1 cellular context compared by ENCODE assay signal in genomic region chr22:38924197-38924952, GRCh38.
A peak's percentile ranks its signal among the peaks of the same experiment; 100 is the strongest.
TF ChIP-seq lines count a peak whose summit lies in the region.

No MANE protein-coding gene starts in this region.

TF ChIP-seq in HepG2, 621 proteins besides CTCF, POLR2A, EP300 and RAD21 (continued from another document and continues in another):
- peak; percentile 77 for TF ChIP-seq NFIC (IDR thresholded peaks at IDR 0.05; ENCODE audit: low read length)
- 0 out of 2 replicates have a peak, but pooled peaks have one; percentile 24 for TF ChIP-seq NFATC3 (CRISPR knock-in tag; IDR thresholded peaks at IDR 0.05)
- peak; percentile 71 for TF ChIP-seq TCF7 (IDR thresholded peaks at IDR 0.05; ENCODE audit: low read depth)
- no peak for TF ChIP-seq PRDM4 (CRISPR knock-in tag; IDR thresholded peaks at IDR 0.05; ENCODE audit: borderline replicate concordance)
- 0 out of 2 replicates have a peak, but pooled peaks have one; percentile 24 for TF ChIP-seq ZNF605 (CRISPR knock-in tag; IDR thresholded peaks at IDR 0.05)
- TF ChIP-seq, protein P1, sequence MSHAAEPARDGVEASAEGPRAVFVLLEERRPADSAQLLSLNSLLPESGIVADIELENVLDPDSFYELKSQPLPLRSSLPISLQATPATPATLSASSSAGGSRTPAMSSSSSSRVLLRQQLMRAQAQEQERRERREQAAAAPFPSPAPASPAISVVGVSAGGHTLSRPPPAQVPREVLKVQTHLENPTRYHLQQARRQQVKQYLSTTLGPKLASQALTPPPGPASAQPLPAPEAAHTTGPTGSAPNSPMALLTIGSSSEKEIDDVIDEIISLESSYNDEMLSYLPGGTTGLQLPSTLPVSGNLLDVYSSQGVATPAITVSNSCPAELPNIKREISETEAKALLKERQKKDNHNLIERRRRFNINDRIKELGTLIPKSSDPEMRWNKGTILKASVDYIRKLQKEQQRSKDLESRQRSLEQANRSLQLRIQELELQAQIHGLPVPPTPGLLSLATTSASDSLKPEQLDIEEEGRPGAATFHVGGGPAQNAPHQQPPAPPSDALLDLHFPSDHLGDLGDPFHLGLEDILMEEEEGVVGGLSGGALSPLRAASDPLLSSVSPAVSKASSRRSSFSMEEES (CRISPR knock-in tag; IDR thresholded peaks at IDR 0.05), result 0 out of 2 replicates have a peak, but pooled peaks have one; percentile 60
- TF ChIP-seq KDM5A (IDR thresholded peaks at IDR 0.05; ENCODE audit: borderline replicate concordance, low read length), result no peak; the same call in 1 of the 2 replicates
- no peak for TF ChIP-seq GTF2F1 (IDR thresholded peaks at IDR 0.05; ENCODE audit: low read length)
- TF ChIP-seq MEIS2 (CRISPR knock-in tag; IDR thresholded peaks at IDR 0.05), result 0 out of 2 replicates have a peak, but pooled peaks have one; percentile 53
- TF ChIP-seq YEATS2 (CRISPR knock-in tag; IDR thresholded peaks at IDR 0.05; ENCODE audit: borderline replicate concordance), result peak; percentile 55; the same call in 1 of the 2 replicates
- TF ChIP-seq BRD4 (CRISPR knock-in tag; IDR thresholded peaks at IDR 0.05), result no peak
- TF ChIP-seq, protein P2, sequence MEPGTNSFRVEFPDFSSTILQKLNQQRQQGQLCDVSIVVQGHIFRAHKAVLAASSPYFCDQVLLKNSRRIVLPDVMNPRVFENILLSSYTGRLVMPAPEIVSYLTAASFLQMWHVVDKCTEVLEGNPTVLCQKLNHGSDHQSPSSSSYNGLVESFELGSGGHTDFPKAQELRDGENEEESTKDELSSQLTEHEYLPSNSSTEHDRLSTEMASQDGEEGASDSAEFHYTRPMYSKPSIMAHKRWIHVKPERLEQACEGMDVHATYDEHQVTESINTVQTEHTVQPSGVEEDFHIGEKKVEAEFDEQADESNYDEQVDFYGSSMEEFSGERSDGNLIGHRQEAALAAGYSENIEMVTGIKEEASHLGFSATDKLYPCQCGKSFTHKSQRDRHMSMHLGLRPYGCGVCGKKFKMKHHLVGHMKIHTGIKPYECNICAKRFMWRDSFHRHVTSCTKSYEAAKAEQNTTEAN (CRISPR knock-in tag; conservative IDR thresholded peaks at IDR 0.05), result peak; percentile 79; the same call in 1 of the 2 replicates
- TF ChIP-seq ZNF83 (CRISPR knock-in tag; IDR thresholded peaks at IDR 0.05; ENCODE audit: borderline replicate concordance), result no peak
- TF ChIP-seq HNF1B (CRISPR knock-in tag; IDR thresholded peaks at IDR 0.05), result peak; percentile 59; the same call in 1 of the 2 replicates
- no peak for TF ChIP-seq RELA (CRISPR knock-in tag; IDR thresholded peaks at IDR 0.05)
- TF ChIP-seq HDAC2 (CRISPR knock-in tag; IDR thresholded peaks at IDR 0.05), result peak; percentile 84
- TF ChIP-seq RCOR2 (CRISPR knock-in tag; IDR thresholded peaks at IDR 0.05), result 0 out of 2 replicates have a peak, but pooled peaks have one; percentile 30
- peak; percentile 91 for TF ChIP-seq JUND (CRISPR knock-in tag; IDR thresholded peaks at IDR 0.05)
- TF ChIP-seq MXI1 (IDR thresholded peaks at IDR 0.05; ENCODE audit: borderline replicate concordance, low read depth, low read length), result peak; percentile 25; the same call in 1 of the 3 replicates
- peak; percentile 51 for TF ChIP-seq TBL1XR1 (IDR thresholded peaks at IDR 0.05; ENCODE audit: borderline replicate concordance, low read length, partially characterized antibody)
- no peak for TF ChIP-seq BORCS8-MEF2B (CRISPR knock-in tag; IDR thresholded peaks at IDR 0.05)
- TF ChIP-seq NCOR1 (IDR thresholded peaks at IDR 0.05; ENCODE audit: borderline replicate concordance, low read length), result peak; percentile 70; the same call in 1 of the 2 replicates
- TF ChIP-seq, protein P3, sequence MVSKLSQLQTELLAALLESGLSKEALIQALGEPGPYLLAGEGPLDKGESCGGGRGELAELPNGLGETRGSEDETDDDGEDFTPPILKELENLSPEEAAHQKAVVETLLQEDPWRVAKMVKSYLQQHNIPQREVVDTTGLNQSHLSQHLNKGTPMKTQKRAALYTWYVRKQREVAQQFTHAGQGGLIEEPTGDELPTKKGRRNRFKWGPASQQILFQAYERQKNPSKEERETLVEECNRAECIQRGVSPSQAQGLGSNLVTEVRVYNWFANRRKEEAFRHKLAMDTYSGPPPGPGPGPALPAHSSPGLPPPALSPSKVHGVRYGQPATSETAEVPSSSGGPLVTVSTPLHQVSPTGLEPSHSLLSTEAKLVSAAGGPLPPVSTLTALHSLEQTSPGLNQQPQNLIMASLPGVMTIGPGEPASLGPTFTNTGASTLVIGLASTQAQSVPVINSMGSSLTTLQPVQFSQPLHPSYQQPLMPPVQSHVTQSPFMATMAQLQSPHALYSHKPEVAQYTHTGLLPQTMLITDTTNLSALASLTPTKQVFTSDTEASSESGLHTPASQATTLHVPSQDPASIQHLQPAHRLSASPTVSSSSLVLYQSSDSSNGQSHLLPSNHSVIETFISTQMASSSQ (IDR thresholded peaks at IDR 0.05; ENCODE audit: low read depth), result peak; percentile 40; the same call in 1 of the 2 replicates
- TF ChIP-seq, protein P3 (CRISPR knock-in tag; IDR thresholded peaks at IDR 0.05; ENCODE audit: borderline replicate concordance), result no peak; the same call in 1 of the 2 replicates
- TF ChIP-seq ONECUT2 (CRISPR knock-in tag; IDR thresholded peaks at IDR 0.05), result 0 out of 2 replicates have a peak, but pooled peaks have one; percentile 14
- TF ChIP-seq THAP11 (CRISPR knock-in tag; IDR thresholded peaks at IDR 0.05), result peak; percentile 47
- TF ChIP-seq NAIF1 (CRISPR knock-in tag; IDR thresholded peaks at IDR 0.05; ENCODE audit: borderline replicate concordance), result 0 out of 2 replicates have a peak, but pooled peaks have one; percentile 63
- TF ChIP-seq HMG20A (CRISPR knock-in tag; IDR thresholded peaks at IDR 0.05; ENCODE audit: borderline replicate concordance), result peak; percentile 79; the same call in 1 of the 2 replicates
- no peak; the same call in 1 of the 2 replicates for TF ChIP-seq FOXA1 (IDR thresholded peaks at IDR 0.05)
- peak; percentile 95 for TF ChIP-seq FOXA1 (CRISPR knock-in tag; IDR thresholded peaks at IDR 0.05)
- 0 out of 2 replicates have a peak, but pooled peaks have one; percentile 40 for TF ChIP-seq PPARG (CRISPR knock-in tag; conservative IDR thresholded peaks at IDR 0.05)
- peak; percentile 22; the same call in 1 of the 2 replicates for TF ChIP-seq SP5 (CRISPR knock-in tag; IDR thresholded peaks at IDR 0.05; ENCODE audit: borderline replicate concordance, low read depth)
- TF ChIP-seq, protein P4, sequence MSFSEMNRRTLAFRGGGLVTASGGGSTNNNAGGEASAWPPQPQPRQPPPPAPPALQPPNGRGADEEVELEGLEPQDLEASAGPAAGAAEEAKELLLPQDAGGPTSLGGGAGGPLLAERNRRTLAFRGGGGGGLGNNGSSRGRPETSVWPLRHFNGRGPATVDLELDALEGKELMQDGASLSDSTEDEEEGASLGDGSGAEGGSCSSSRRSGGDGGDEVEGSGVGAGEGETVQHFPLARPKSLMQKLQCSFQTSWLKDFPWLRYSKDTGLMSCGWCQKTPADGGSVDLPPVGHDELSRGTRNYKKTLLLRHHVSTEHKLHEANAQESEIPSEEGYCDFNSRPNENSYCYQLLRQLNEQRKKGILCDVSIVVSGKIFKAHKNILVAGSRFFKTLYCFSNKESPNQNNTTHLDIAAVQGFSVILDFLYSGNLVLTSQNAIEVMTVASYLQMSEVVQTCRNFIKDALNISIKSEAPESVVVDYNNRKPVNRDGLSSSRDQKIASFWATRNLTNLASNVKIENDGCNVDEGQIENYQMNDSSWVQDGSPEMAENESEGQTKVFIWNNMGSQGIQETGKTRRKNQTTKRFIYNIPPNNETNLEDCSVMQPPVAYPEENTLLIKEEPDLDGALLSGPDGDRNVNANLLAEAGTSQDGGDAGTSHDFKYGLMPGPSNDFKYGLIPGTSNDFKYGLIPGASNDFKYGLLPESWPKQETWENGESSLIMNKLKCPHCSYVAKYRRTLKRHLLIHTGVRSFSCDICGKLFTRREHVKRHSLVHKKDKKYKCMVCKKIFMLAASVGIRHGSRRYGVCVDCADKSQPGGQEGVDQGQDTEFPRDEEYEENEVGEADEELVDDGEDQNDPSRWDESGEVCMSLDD (CRISPR knock-in tag; IDR thresholded peaks at IDR 0.05; ENCODE audit: borderline replicate concordance), result peak; percentile 67; the same call in 1 of the 2 replicates
- peak; percentile 80 for TF ChIP-seq HMG20B (CRISPR knock-in tag; conservative IDR thresholded peaks at IDR 0.05)
- TF ChIP-seq ZNF17 (CRISPR knock-in tag; IDR thresholded peaks at IDR 0.05), result no peak
- TF ChIP-seq, protein P5, sequence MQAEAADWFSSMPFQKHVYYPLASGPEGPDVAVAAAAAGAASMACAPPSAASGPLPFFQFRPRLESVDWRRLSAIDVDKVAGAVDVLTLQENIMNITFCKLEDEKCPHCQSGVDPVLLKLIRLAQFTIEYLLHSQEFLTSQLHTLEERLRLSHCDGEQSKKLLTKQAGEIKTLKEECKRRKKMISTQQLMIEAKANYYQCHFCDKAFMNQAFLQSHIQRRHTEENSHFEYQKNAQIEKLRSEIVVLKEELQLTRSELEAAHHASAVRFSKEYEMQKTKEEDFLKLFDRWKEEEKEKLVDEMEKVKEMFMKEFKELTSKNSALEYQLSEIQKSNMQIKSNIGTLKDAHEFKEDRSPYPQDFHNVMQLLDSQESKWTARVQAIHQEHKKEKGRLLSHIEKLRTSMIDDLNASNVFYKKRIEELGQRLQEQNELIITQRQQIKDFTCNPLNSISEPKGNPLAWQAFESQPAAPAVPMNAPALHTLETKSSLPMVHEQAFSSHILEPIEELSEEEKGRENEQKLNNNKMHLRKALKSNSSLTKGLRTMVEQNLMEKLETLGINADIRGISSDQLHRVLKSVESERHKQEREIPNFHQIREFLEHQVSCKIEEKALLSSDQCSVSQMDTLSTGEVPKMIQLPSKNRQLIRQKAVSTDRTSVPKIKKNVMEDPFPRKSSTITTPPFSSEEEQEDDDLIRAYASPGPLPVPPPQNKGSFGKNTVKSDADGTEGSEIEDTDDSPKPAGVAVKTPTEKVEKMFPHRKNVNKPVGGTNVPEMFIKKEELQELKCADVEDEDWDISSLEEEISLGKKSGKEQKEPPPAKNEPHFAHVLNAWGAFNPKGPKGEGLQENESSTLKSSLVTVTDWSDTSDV (CRISPR knock-in tag; IDR thresholded peaks at IDR 0.05), result no peak
- TF ChIP-seq ZNF263 (CRISPR knock-in tag; IDR thresholded peaks at IDR 0.05), result peak; percentile 23; the same call in 1 of the 2 replicates
- TF ChIP-seq ZNF7 (CRISPR knock-in tag; IDR thresholded peaks at IDR 0.05), result peak; percentile 61; the same call in 1 of the 2 replicates
- peak; percentile 23; the same call in 1 of the 2 replicates for TF ChIP-seq TFAP4 (IDR thresholded peaks at IDR 0.05; ENCODE audit: borderline replicate concordance, low read depth)
- TF ChIP-seq TBP (CRISPR knock-in tag; IDR thresholded peaks at IDR 0.05), result no peak
- TF ChIP-seq, protein P6, sequence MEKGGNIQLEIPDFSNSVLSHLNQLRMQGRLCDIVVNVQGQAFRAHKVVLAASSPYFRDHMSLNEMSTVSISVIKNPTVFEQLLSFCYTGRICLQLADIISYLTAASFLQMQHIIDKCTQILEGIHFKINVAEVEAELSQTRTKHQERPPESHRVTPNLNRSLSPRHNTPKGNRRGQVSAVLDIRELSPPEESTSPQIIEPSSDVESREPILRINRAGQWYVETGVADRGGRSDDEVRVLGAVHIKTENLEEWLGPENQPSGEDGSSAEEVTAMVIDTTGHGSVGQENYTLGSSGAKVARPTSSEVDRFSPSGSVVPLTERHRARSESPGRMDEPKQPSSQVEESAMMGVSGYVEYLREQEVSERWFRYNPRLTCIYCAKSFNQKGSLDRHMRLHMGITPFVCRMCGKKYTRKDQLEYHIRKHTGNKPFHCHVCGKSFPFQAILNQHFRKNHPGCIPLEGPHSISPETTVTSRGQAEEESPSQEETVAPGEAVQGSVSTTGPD (CRISPR knock-in tag; IDR thresholded peaks at IDR 0.05), result peak; percentile 86
- TF ChIP-seq TBX2 (CRISPR knock-in tag; IDR thresholded peaks at IDR 0.05; ENCODE audit: borderline replicate concordance), result peak; percentile 89
